Comparison of ENCODE assay signal across 1 cellular context in genomic region chr17:76497699-76497978, GRCh38.
TF ChIP-seq lines count a peak whose summit lies in the region.

No MANE protein-coding gene starts in this region.

TF ChIP-seq in GM12878, 131 proteins besides CTCF, POLR2A, EP300 and RAD21:
- TF ChIP-seq E2F4 (IDR thresholded peaks at IDR 0.05; ENCODE audit: low read depth, low read length) (no peak), NR2F1 (conservative IDR thresholded peaks at IDR 0.05) (no peak), YY1 (IDR thresholded peaks at IDR 0.05; ENCODE audit: low read depth, low read length) (no peak), ELK1 (IDR thresholded peaks at IDR 0.05; ENCODE audit: low read depth, low read length) (no peak), ASH2L (IDR thresholded peaks at IDR 0.05; ENCODE audit: borderline replicate concordance, low read depth) (no peak), EED (IDR thresholded peaks at IDR 0.05; ENCODE audit: low read depth) (no peak), PKNOX1 (IDR thresholded peaks at IDR 0.05) (no peak), CREM (IDR thresholded peaks at IDR 0.05; ENCODE audit: low read depth) (no peak), IRF4 (IDR thresholded peaks at IDR 0.05; ENCODE audit: low read depth, low read length) (no peak), BRCA1 (IDR thresholded peaks at IDR 0.05; ENCODE audit: low read depth, low read length) (no peak), BACH1 (IDR thresholded peaks at IDR 0.05; ENCODE audit: borderline replicate concordance) (no peak), RBBP5 (conservative IDR thresholded peaks at IDR 0.05) (no peak), HSF1 (IDR thresholded peaks at IDR 0.05; ENCODE audit: low read depth, low read length) (no peak), EGR1 (IDR thresholded peaks at IDR 0.05; ENCODE audit: borderline replicate concordance in 1 of 2, low read depth in 2 of 2, low read length in 2 of 2) (no peak), PAX8 (IDR thresholded peaks at IDR 0.05) (no peak), SUPT20H (IDR thresholded peaks at IDR 0.05; ENCODE audit: borderline replicate concordance, control insufficient read depth, low read depth, low read length) (no peak), SKIL (IDR thresholded peaks at IDR 0.05; ENCODE audit: low read depth, poor library complexity, severe bottlenecking) (no peak), ZNF384 (IDR thresholded peaks at IDR 0.05; ENCODE audit: borderline replicate concordance, low read depth, low read length) (no peak), GATAD2B (conservative IDR thresholded peaks at IDR 0.05; ENCODE audit: low read depth) (no peak), KAT2A (conservative IDR thresholded peaks at IDR 0.05; ENCODE audit: control insufficient read depth, low read depth, low read length) (no peak)
TF ChIP-seq in GM12878: peak in this region for 0.
